21 cellular contexts compared by ENCODE assay signal in the genomic region with DNA sequence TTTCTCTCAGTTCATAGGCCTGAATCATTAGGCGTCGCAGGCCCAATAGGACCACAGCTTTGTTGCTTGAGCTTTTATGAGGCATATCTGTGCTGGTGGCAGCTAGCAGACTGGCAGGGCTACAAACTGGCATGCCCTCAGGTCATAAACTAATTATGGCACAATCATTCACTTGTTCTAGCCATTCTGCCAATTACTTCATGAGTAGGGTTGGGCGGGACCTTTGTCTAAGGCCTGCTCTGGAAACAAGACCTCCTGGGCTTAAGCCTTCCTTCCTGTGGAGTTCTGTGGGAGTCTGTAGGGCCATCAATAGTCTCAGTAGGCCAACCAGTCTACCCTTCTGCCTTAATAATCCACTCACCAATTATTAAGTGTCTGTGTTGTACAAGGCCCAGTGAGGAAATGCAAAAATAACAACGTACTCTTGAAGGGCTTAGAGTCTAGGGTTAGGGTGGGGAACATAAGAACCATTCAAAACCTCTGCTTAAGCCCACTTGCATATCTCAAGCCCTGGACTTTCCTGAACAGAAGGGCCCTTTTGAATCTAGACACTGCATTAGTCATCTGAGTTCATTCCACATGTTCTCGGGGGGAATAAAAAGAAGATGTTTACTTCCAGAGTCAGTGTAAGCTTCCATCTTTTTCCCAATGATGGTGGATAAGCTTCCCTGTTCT. TPM values are rescaled to one million over a fixed set of nuclear protein-coding genes. Genes with fewer than 3 reads are reported as not detected.
DNase-seq lines count a peak whose midpoint lies in the region; ATAC-seq and TF ChIP-seq lines count a peak whose summit lies in the region.
"Had no signal": no experiment of that assay in that cellular context is flagged by ENCODE, and none has a peak within 500 bp of the region (broad histone marks: within the 10 kb centered on the region; RNA-seq: fewer than 3 reads in every experiment).

No MANE protein-coding gene starts in this region.

- no peaks in the 10 kb centered on the region for H3K79me2 ChIP-seq in GM23248 (ENCODE audit: insufficient read depth)

- no peaks in the 10 kb centered on the region for H3K27me3 ChIP-seq in GM23248 (replicated peaks; ENCODE audit: insufficient read depth)
- H3K27me3 ChIP-seq: uterus had no signal

- CTCF ChIA-PET in Calu3 (lab: Charles Lee), result no interaction called here
- CTCF ChIA-PET in activated naive CD4-positive, alpha-beta T cell treated with anti-CD3 and anti-CD28 coated beads for 36 hours (lab: Charles Lee), result no interaction called here

- H3K4me1 ChIP-seq in GM23248 (ENCODE audit: insufficient read depth), result no peaks in the 10 kb centered on the region
- H3K4me1 ChIP-seq: uterus had no signal

- no peaks in the 10 kb centered on the region for H3K9me2 ChIP-seq in GM23248 (ENCODE audit: insufficient read depth)

- no peak overlapping the region for H3K27ac Mint-ChIP-seq in Calu3 (ENCODE audit: unreplicated experiment)
- H3K27ac Mint-ChIP-seq in activated naive CD4-positive, alpha-beta T cell treated with anti-CD3 and anti-CD28 coated beads for 36 hours, result no peak overlapping the region
- H3K27ac Mint-ChIP-seq: brain; effector memory CD8-positive, alpha-beta T cell; immature natural killer cell; T-cell had no signal

- H3K27me3 Mint-ChIP-seq in Calu3 (ENCODE audit: unreplicated experiment), result no peaks in the 10 kb centered on the region
- H3K27me3 Mint-ChIP-seq in activated naive CD4-positive, alpha-beta T cell treated with anti-CD3 and anti-CD28 coated beads for 36 hours (ENCODE audit: low read depth), result peaks cover 3% of the 10 kb centered on the region

- no peaks in the 10 kb centered on the region for H3K9me3 ChIP-seq in GM23248 (ENCODE audit: low read depth)
- H3K9me3 ChIP-seq: uterus had no signal

- intact Hi-C loops in Calu3 (cut with micrococcal nuclease; ENCODE audit: unreplicated experiment), result no loop called here
- intact Hi-C loops in head of caudate nucleus (cut with DNase I), result no loop called here
- intact Hi-C loops in activated naive CD4-positive, alpha-beta T cell treated with anti-CD3 and anti-CD28 coated beads for 36 hours (cut with micrococcal nuclease), result no loop called here

- no peaks in the 10 kb centered on the region for H3K9me3 Mint-ChIP-seq in Calu3 (ENCODE audit: low read depth, unreplicated experiment)
- H3K9me3 Mint-ChIP-seq in activated naive CD4-positive, alpha-beta T cell treated with anti-CD3 and anti-CD28 coated beads for 36 hours, result no peaks in the 10 kb centered on the region
- H3K9me3 Mint-ChIP-seq: brain; effector memory CD8-positive, alpha-beta T cell; T-cell had no signal

- peak; percentile 36 for DNase-seq in Calu3
- DNase-seq in head of caudate nucleus, result peak; percentile 2 to 79 (median 48)
- DNase-seq in occipital lobe (lab: John Stamatoyannopoulos, UW), result peak; percentile 8
- DNase-seq in GM23248, result no peak
- no peak for DNase-seq in activated naive CD4-positive, alpha-beta T cell treated with anti-CD3 and anti-CD28 coated beads for 36 hours
- DNase-seq: activated effector memory CD4-positive, alpha-beta T cell treated with Interleukin-2 at 50 U/mL for 16 hours; effector memory CD8-positive, alpha-beta T cell; immature natural killer cell; MM.1S; NCI-H2081 treated with DMSO at 0.1 percent for 48 hours; NCI-H748 treated with DMSO at 0.1 percent for 48 hours; stimulated activated CD4-positive, alpha-beta T cell treated with anti-CD3 and anti-CD28 coated beads, Interleukin-4, amount 100 ng/mL, for 4 hours; T-cell; uterus had no signal

- no peak for ATAC-seq in GM18519 (IDR thresholded peaks at IDR 0.05; ENCODE audit: low FRiP score, unreplicated experiment)
- no peak for ATAC-seq in GM21717 (IDR thresholded peaks at IDR 0.05; ENCODE audit: unreplicated experiment)
- ATAC-seq: effector memory CD8-positive, alpha-beta T cell; Panc1; T-cell had no signal

- WGBS in GM23248 (ENCODE audit: low coverage in 1 of 2, low lambda C conversion rate in 2 of 2, missing lambda C conversion rate in 2 of 2), 2 experiments, result 91 to 95% methylated on average over 5 of the region's 5 CpGs

- H3K4me1 Mint-ChIP-seq in Calu3 (ENCODE audit: low read depth, unreplicated experiment), result peaks cover 18% of the 10 kb centered on the region
- no peaks in the 10 kb centered on the region for H3K4me1 Mint-ChIP-seq in activated naive CD4-positive, alpha-beta T cell treated with anti-CD3 and anti-CD28 coated beads for 36 hours (ENCODE audit: low read depth)
- H3K4me1 Mint-ChIP-seq: brain, immature natural killer cell, T-cell had no signal

- H3K36me3 Mint-ChIP-seq in Calu3 (ENCODE audit: insufficient read depth, unreplicated experiment), result no peaks in the 10 kb centered on the region
- no peaks in the 10 kb centered on the region for H3K36me3 Mint-ChIP-seq in activated naive CD4-positive, alpha-beta T cell treated with anti-CD3 and anti-CD28 coated beads for 36 hours (ENCODE audit: low read depth)
- H3K36me3 Mint-ChIP-seq: brain, immature natural killer cell, T-cell had no signal

- H3K9ac ChIP-seq in GM23248, result no peak overlapping the region

- no peak overlapping the region for H3K4me2 ChIP-seq in GM23248 (ENCODE audit: unreplicated experiment)

- no peak overlapping the region for H2AFZ ChIP-seq in GM23248

- no peak for TF ChIP-seq CTCF in Calu3 (IDR thresholded peaks at IDR 0.05; ENCODE audit: unreplicated experiment)

- H3K4me3 ChIP-seq in GM23248, result no peak overlapping the region
- H3K4me3 ChIP-seq: uterus had no signal

- peak overlapping the region; percentile 74 for H3K27ac ChIP-seq in angular gyrus (ENCODE audit: low read depth, low read length)
- no peak overlapping the region for H3K27ac ChIP-seq in GM23248
- H3K27ac ChIP-seq: uterus had no signal

- in situ Hi-C loops in GM23248 (cut with MboI), result no loop called here

- no peak overlapping the region for H3K4me3 Mint-ChIP-seq in Calu3 (ENCODE audit: low read depth, unreplicated experiment)
- no peak overlapping the region for H3K4me3 Mint-ChIP-seq in activated naive CD4-positive, alpha-beta T cell treated with anti-CD3 and anti-CD28 coated beads for 36 hours
- H3K4me3 Mint-ChIP-seq: brain; effector memory CD8-positive, alpha-beta T cell; immature natural killer cell; T-cell had no signal

- H4K20me1 ChIP-seq in GM23248 (ENCODE audit: insufficient read depth), result no peaks in the 10 kb centered on the region

- H3F3A ChIP-seq in GM23248 (ENCODE audit: insufficient read depth), result no peaks in the 10 kb centered on the region

- no TSS peak for BruUV-seq in Calu3 (replicated peaks; lab: Mats Ljungman, UMichigan)

- no peaks in the 10 kb centered on the region for H3K36me3 ChIP-seq in GM23248 (ENCODE audit: low read depth)
- H3K36me3 ChIP-seq: uterus had no signal

RNA-seq across cellular contexts. Expression of a gene that starts 44.5 kb away (rescaled TPM):
- 2.7 and 3.2 TPM in 2 replicates for total RNA-seq in Calu3 (2022)
- total RNA-seq in occipital lobe, result 1.7 TPM
- 1.1 and 1.7 TPM in 2 replicates for total RNA-seq in GM23248 (2014; rRNA removed; shearing (Covaris generic))
- 0.55 and 0.67 TPM in 2 replicates for polyA plus RNA-seq in GM23248 (2016; fragmentation: Nextera tagmentation; extraction: Ambion mirVana)
- total RNA-seq in activated naive CD4-positive, alpha-beta T cell treated with anti-CD3 and anti-CD28 coated beads for 36 hours, result not detected
- total RNA-seq: activated CD8-positive, alpha-beta memory T cell treated with anti-CD3 and anti-CD28 coated beads for 36 hours; myocyte had no signal
- polyA plus RNA-seq: immature natural killer cell had no signal

Comparison
In these comparisons a context has a peak if more than half of its experiments do, and no peak if none do; other contexts are left out.
1. DNase-seq: peak in Calu3 (single experiment), head of caudate nucleus (42 of 42) and occipital lobe (single experiment); none in GM23248 (single experiment) and activated naive CD4-positive, alpha-beta T cell treated with anti-CD3 and anti-CD28 coated beads for 36 hours (single experiment).